In the genomic region with DNA sequence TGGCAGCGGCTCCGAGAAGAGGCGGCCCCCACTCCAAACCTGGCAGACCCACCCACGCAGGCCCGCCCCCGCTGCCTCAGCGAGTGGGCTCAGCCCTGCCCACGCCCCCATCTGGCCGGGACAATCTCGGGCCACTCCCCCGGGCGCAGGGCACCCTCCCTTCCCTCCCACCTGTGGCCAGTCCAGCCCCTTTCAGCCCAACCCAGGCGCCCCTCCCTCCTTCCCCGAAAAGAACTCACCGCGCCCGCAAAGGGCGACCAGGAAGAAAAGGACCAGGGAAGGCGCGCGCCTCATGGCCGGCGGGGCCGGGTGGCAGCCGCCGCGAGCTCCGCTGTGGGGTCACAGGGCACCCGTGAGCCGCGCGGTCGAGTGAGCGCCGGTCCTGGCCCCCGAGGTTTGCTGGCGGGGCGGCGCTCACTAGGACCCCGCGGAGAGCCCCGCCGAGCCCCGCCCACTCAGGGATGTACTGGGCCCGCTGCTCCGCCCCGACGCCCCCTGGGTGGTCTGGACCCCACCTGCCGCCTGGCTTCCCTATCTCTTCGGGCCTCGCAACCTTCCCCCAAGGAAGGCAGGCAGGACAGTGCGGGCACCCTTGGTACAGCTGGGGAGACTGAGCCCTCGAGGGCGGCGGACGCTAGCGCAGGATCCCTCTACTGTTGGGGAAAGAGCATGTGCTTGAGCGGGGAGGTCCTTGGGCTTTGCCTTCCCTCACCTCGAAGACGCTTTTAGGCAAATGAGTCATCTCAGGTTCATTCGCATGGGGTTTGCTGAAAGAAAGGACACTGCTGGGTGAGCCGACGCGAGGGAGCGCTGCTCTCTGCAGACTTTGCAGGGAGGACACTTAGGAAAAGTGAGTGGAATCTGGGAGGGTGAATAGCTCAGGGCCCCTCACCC, we compare ENCODE assay signal across 8 cellular contexts. TPM values are rescaled to one million over a fixed set of nuclear protein-coding genes. Genes with fewer than 3 reads are reported as not detected.
DNase-seq lines count a peak whose midpoint lies in the region; ATAC-seq and TF ChIP-seq lines count a peak whose summit lies in the region.

A gene with protein sequence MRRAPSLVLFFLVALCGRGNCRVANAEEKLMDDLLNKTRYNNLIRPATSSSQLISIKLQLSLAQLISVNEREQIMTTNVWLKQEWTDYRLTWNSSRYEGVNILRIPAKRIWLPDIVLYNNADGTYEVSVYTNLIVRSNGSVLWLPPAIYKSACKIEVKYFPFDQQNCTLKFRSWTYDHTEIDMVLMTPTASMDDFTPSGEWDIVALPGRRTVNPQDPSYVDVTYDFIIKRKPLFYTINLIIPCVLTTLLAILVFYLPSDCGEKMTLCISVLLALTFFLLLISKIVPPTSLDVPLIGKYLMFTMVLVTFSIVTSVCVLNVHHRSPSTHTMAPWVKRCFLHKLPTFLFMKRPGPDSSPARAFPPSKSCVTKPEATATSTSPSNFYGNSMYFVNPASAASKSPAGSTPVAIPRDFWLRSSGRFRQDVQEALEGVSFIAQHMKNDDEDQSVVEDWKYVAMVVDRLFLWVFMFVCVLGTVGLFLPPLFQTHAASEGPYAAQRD (minus strand): TSS at position 371 of the 894 bp plus-strand sequence. CDS start 77 bp downstream, at position 294.

- ATAC-seq in activated naive CD8-positive, alpha-beta T cell treated with anti-CD3 and anti-CD28 coated beads, Interleukin-2, amount 10 ng/mL, durations not matched to agents 7 days and 5 days (ENCODE audit: low read depth), result peak; percentile 76
- ATAC-seq in stimulated activated memory B cell treated with anti-CD40 and anti-IgM and Interleukin-4, amounts not matched to agents 10 μg/mL and 1 μg/mL and 100 μg/mL, for 72 hours, result peak; percentile 51
- ATAC-seq in GM21360 (IDR thresholded peaks at IDR 0.05; ENCODE audit: unreplicated experiment) (no peak), HG02852 (IDR thresholded peaks at IDR 0.05; ENCODE audit: unreplicated experiment) (no peak)

- POLR2A ChIA-PET in MCF 10A (lab: Yijun Ruan, JAX), result no interaction called here
- POLR2A ChIA-PET in activated naive CD8-positive, alpha-beta T cell treated with anti-CD3 and anti-CD28 coated beads, Interleukin-2, amount 10 ng/mL, durations not matched to agents 7 days and 5 days (lab: Charles Lee), result no interaction called here

- no peaks in the 10 kb centered on the region for H3K9me3 ChIP-seq in breast epithelium
- no peaks in the 10 kb centered on the region for H3K9me3 ChIP-seq in iPS-18c (ENCODE audit: control insufficient read depth, insufficient read depth, low read length)

- H3K4me1 Mint-ChIP-seq in MCF 10A (ENCODE audit: insufficient read depth, unreplicated experiment), result no peaks in the 10 kb centered on the region
- H3K4me1 Mint-ChIP-seq in activated naive CD8-positive, alpha-beta T cell treated with anti-CD3 and anti-CD28 coated beads, Interleukin-2, amount 10 ng/mL, durations not matched to agents 7 days and 5 days, result peaks cover 7% of the 10 kb centered on the region
- H3K4me1 Mint-ChIP-seq in stimulated activated memory B cell treated with anti-CD40 and anti-IgM and Interleukin-4, amounts not matched to agents 10 μg/mL and 1 μg/mL and 100 μg/mL, for 72 hours, result peaks cover 7% of the 10 kb centered on the region

- H3K4me3 ChIP-seq in breast epithelium, result peak within 1 kb of the TSS; percentile 23 to 64 (median 57)
- peak within 1 kb of the TSS; percentile 77 for H3K4me3 ChIP-seq in iPS-18c (ENCODE audit: insufficient read depth, low read depth, low read length)

- BruUV-seq in MCF 10A (replicated peaks; lab: Mats Ljungman, UMichigan), result no TSS peak

- no peak within 1 kb of the TSS for H3K27ac Mint-ChIP-seq in MCF 10A (ENCODE audit: low read depth, unreplicated experiment)
- H3K27ac Mint-ChIP-seq in activated naive CD8-positive, alpha-beta T cell treated with anti-CD3 and anti-CD28 coated beads, Interleukin-2, amount 10 ng/mL, durations not matched to agents 7 days and 5 days, result no peak within 1 kb of the TSS
- H3K27ac Mint-ChIP-seq in stimulated activated memory B cell treated with anti-CD40 and anti-IgM and Interleukin-4, amounts not matched to agents 10 μg/mL and 1 μg/mL and 100 μg/mL, for 72 hours, result no peak within 1 kb of the TSS

- intact Hi-C loops in breast epithelium (cut with DNase I; ENCODE audit: low total_unique reads) (no loop called here), MCF 10A (cut with micrococcal nuclease) (no loop called here)

- peaks cover 0 to 10% of the 10 kb centered on the region in 2 donors for H3K4me1 ChIP-seq in breast epithelium

- no peak within 1 kb of the TSS for H3K27ac ChIP-seq in breast epithelium

- no peaks in the 10 kb centered on the region for H3K27me3 Mint-ChIP-seq in MCF 10A (ENCODE audit: insufficient read depth, unreplicated experiment)
- peaks cover 17% of the 10 kb centered on the region for H3K27me3 Mint-ChIP-seq in activated naive CD8-positive, alpha-beta T cell treated with anti-CD3 and anti-CD28 coated beads, Interleukin-2, amount 10 ng/mL, durations not matched to agents 7 days and 5 days
- H3K27me3 Mint-ChIP-seq in stimulated activated memory B cell treated with anti-CD40 and anti-IgM and Interleukin-4, amounts not matched to agents 10 μg/mL and 1 μg/mL and 100 μg/mL, for 72 hours, result peaks cover 43% of the 10 kb centered on the region

- CTCF ChIA-PET in MCF 10A (lab: Yijun Ruan, JAX), result interaction anchor here (1.0 to 8.7 kb wide), 3 partner anchors 11 to 110 kb away, joined by 3 to 88 read pairs (median 4); no protein-coding TSS in a partner anchor

- H3K36me3 Mint-ChIP-seq in MCF 10A (ENCODE audit: insufficient read depth, unreplicated experiment), result no peaks in the 10 kb centered on the region
- no peaks in the 10 kb centered on the region for H3K36me3 Mint-ChIP-seq in activated naive CD8-positive, alpha-beta T cell treated with anti-CD3 and anti-CD28 coated beads, Interleukin-2, amount 10 ng/mL, durations not matched to agents 7 days and 5 days
- no peaks in the 10 kb centered on the region for H3K36me3 Mint-ChIP-seq in stimulated activated memory B cell treated with anti-CD40 and anti-IgM and Interleukin-4, amounts not matched to agents 10 μg/mL and 1 μg/mL and 100 μg/mL, for 72 hours

- no peaks in the 10 kb centered on the region for H3K9me3 Mint-ChIP-seq in MCF 10A (ENCODE audit: unreplicated experiment)
- no peaks in the 10 kb centered on the region for H3K9me3 Mint-ChIP-seq in activated naive CD8-positive, alpha-beta T cell treated with anti-CD3 and anti-CD28 coated beads, Interleukin-2, amount 10 ng/mL, durations not matched to agents 7 days and 5 days
- no peaks in the 10 kb centered on the region for H3K9me3 Mint-ChIP-seq in stimulated activated memory B cell treated with anti-CD40 and anti-IgM and Interleukin-4, amounts not matched to agents 10 μg/mL and 1 μg/mL and 100 μg/mL, for 72 hours

- H3K4me3 Mint-ChIP-seq in MCF 10A (ENCODE audit: unreplicated experiment), result no peak within 1 kb of the TSS
- peak within 1 kb of the TSS; percentile 61 for H3K4me3 Mint-ChIP-seq in activated naive CD8-positive, alpha-beta T cell treated with anti-CD3 and anti-CD28 coated beads, Interleukin-2, amount 10 ng/mL, durations not matched to agents 7 days and 5 days
- H3K4me3 Mint-ChIP-seq in stimulated activated memory B cell treated with anti-CD40 and anti-IgM and Interleukin-4, amounts not matched to agents 10 μg/mL and 1 μg/mL and 100 μg/mL, for 72 hours, result peak within 1 kb of the TSS; percentile 74

- TF ChIP-seq CTCF in breast epithelium (IDR thresholded peaks at IDR 0.05) (no peak), MCF 10A (IDR thresholded peaks at IDR 0.05; ENCODE audit: unreplicated experiment) (no peak)

- H3K27me3 ChIP-seq in breast epithelium, result no peaks in the 10 kb centered on the region

- no peak for TF ChIP-seq POLR2A in breast epithelium (IDR thresholded peaks at IDR 0.05)

- no peak for DNase-seq in breast epithelium (ENCODE audit: low spot score in 2 of 2)
- no peak for DNase-seq in MCF 10A (ENCODE audit: unreplicated experiment)
- peak; percentile 50 for DNase-seq in activated naive CD8-positive, alpha-beta T cell treated with anti-CD3 and anti-CD28 coated beads, Interleukin-2, amount 10 ng/mL, durations not matched to agents 7 days and 5 days
- DNase-seq in hypothalamus (lab: John Stamatoyannopoulos, UW), result no peak

- H3K36me3 ChIP-seq in breast epithelium, result no peaks in the 10 kb centered on the region

RNA-seq across cellular contexts. Expression of the gene that starts here (rescaled TPM):
- not detected for total RNA-seq in breast epithelium
- total RNA-seq in MCF 10A (2022), result not detected in 2 replicates
- total RNA-seq in activated naive CD8-positive, alpha-beta T cell treated with anti-CD3 and anti-CD28 coated beads, Interleukin-2, amount 10 ng/mL, durations not matched to agents 7 days and 5 days, result not detected

Comparison
In these comparisons a context has a peak if more than half of its experiments do, and no peak if none do; other contexts are left out.
1. Peak in DNase-seq and ATAC-seq in activated naive CD8-positive, alpha-beta T cell treated with anti-CD3 and anti-CD28 coated beads, Interleukin-2, amount 10 ng/mL, durations not matched to agents 7 days and 5 days; RNA of the gene not detected or under 1 TPM.